8 cellular contexts compared by ENCODE assay signal in the genomic region with DNA sequence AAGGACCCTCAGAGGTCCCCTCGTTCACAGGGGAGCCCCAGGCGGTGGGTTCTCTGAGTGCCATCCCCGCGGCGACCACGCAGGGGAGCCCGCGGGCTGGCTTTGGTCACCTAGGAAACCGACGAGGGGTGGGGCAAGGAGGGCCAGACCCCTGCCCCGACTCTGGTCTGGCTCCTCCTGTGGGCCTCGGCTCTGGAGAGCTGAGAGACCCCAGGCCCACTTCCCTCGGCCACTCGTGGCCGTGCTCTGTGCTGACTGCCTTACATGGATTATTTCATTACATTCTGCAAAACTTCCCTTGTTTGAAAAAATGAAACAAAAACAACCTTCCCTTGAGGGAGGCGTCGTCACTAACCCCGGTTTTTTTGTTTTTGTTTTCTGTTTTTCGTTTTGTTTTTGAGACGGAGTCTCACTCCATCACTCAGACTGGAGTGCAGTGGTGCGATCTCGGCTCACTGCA. TPM values are rescaled to one million over a fixed set of nuclear protein-coding genes. Genes with fewer than 3 reads are reported as not detected.
A peak's percentile ranks its signal among the peaks of the same experiment; 100 is the strongest.
DNase-seq lines count a peak whose midpoint lies in the region; ATAC-seq, FAIRE-seq and TF ChIP-seq lines count a peak whose summit lies in the region.

No MANE protein-coding gene starts in this region.

- H2AFZ ChIP-seq in smooth muscle cell (ENCODE audit: low read depth) = peak overlapping the region; percentile 61

- peak; percentile 89 for FAIRE-seq in GM12892 (lab: Jason Lieb, UNC)

- no peak overlapping the region for H3K9ac ChIP-seq in smooth muscle cell (ENCODE audit: low read depth)

- H3K9me3 ChIP-seq in smooth muscle cell (replicated peaks; ENCODE audit: low read depth) = no peaks in the 10 kb centered on the region

- no peaks in the 10 kb centered on the region for H3F3A ChIP-seq in smooth muscle cell (ENCODE audit: low read depth)

- peak; percentile 71 for TF ChIP-seq CTCF in smooth muscle cell (IDR thresholded peaks at IDR 0.05; ENCODE audit: borderline replicate concordance, insufficient read depth, poor library complexity, severe bottlenecking)

- DNase-seq in GM12892 (ENCODE audit: insufficient read length) = peak; percentile 72
- peak; percentile 72 for DNase-seq in RPMI8226
- peak; percentile 70 for DNase-seq in activated naive CD4-positive, alpha-beta T cell treated with anti-CD3 and anti-CD28 coated beads, Interleukin-2, amount 50 U/mL, for 16 hours
- DNase-seq in left ventricle myocardium superior = peak; percentile 71
- no peak for DNase-seq in smooth muscle cell (lab: John Stamatoyannopoulos, UW; ENCODE audit: unreplicated experiment)
- no peak for DNase-seq in middle frontal gyrus (ENCODE audit: extremely low spot score, low spot score)

- peak; percentile 75 for ATAC-seq in HG02840 (IDR thresholded peaks at IDR 0.05; ENCODE audit: low FRiP score, unreplicated experiment)
- ATAC-seq in left ventricle myocardium superior = peak; percentile 75
- no peak for ATAC-seq in HG03196 (IDR thresholded peaks at IDR 0.05; ENCODE audit: unreplicated experiment)

- H3K4me1 ChIP-seq in smooth muscle cell (ENCODE audit: low read depth) = no peaks in the 10 kb centered on the region

- WGBS in smooth muscle cell (ENCODE audit: low lambda C conversion rate) = 26% methylated on average over 22 of the region's 22 CpGs

- intact Hi-C loops in left ventricle myocardium superior (cut with micrococcal nuclease) = no loop called here

- H3K27me3 ChIP-seq in smooth muscle cell (ENCODE audit: low read depth) = no peaks in the 10 kb centered on the region

- no peaks in the 10 kb centered on the region for H3K79me2 ChIP-seq in smooth muscle cell (ENCODE audit: low read depth)

- no peaks in the 10 kb centered on the region for H4K20me1 ChIP-seq in smooth muscle cell (ENCODE audit: low read depth)

- H3K4me2 ChIP-seq in smooth muscle cell = peak overlapping the region; percentile 84

- H3K4me3 ChIP-seq in smooth muscle cell = peak overlapping the region; percentile 46

- no peaks in the 10 kb centered on the region for H3K36me3 ChIP-seq in smooth muscle cell (ENCODE audit: low read depth)

- H3K27ac ChIP-seq in smooth muscle cell (ENCODE audit: low read depth) = no peak overlapping the region

- TF ChIP-seq POLR2A in GM12892 (IDR thresholded peaks at IDR 0.05; ENCODE audit: low read depth, low read length) = no peak

RNA-seq across cellular contexts. Expression of gene CYTH4, which starts 15.2 kb away (rescaled TPM):
- polyA plus RNA-seq in GM12892 (2012; ENCODE audit: missing spikeins) = 12.8 TPM
- total RNA-seq in left ventricle myocardium superior (6.2 TPM), smooth muscle cell (not detected in 2 replicates)
- not detected in 2 replicates for polyA plus RNA-seq in smooth muscle cell

RNA-seq across cellular contexts. Expression of gene RAC2, which starts 23.1 kb away (rescaled TPM):
- polyA plus RNA-seq in GM12892 (2012; ENCODE audit: missing spikeins) = 247 TPM
- total RNA-seq in left ventricle myocardium superior = 5.1 TPM
- 3.6 and 6.5 TPM in 2 replicates for total RNA-seq in smooth muscle cell
- 3.3 and 4.0 TPM in 2 replicates for polyA plus RNA-seq in smooth muscle cell

RNA-seq across cellular contexts. Expression of gene SSTR3, which starts 54.9 kb away (rescaled TPM):
- 2.8 TPM for polyA plus RNA-seq in GM12892 (2012; ENCODE audit: missing spikeins)
- total RNA-seq in left ventricle myocardium superior (not detected), smooth muscle cell (not detected in 2 replicates)
- not detected in 2 replicates for polyA plus RNA-seq in smooth muscle cell

Comparison
In these comparisons a context has a peak if more than half of its experiments do, and no peak if none do; other contexts are left out.
1. DNase-seq: peak in GM12892 (single experiment), RPMI8226 (single experiment), activated naive CD4-positive, alpha-beta T cell treated with anti-CD3 and anti-CD28 coated beads, Interleukin-2, amount 50 U/mL, for 16 hours (single experiment) and left ventricle myocardium superior (single experiment); none in smooth muscle cell (single experiment) and middle frontal gyrus (single experiment).